ENCODE assay signal across 9 cellular contexts in genomic region chr4:174365018-174365587, GRCh38.
A peak's percentile ranks its signal among the peaks of the same experiment; 100 is the strongest.
DNase-seq lines count a peak whose midpoint lies in the region; ATAC-seq lines count a peak whose summit lies in the region.
"Had no signal": no experiment of that assay in that cellular context is flagged by ENCODE, and none has a peak within 500 bp of the region (broad histone marks: within the 10 kb centered on the region; RNA-seq: fewer than 3 reads in every experiment).

No MANE protein-coding gene starts in this region.

- no peak overlapping the region for H3K27ac ChIP-seq in Karpas-422 (ENCODE audit: low read length)

- H3K9me3 ChIP-seq in Karpas-422 (ENCODE audit: low read length): no peaks in the 10 kb centered on the region

- H3K9me2 ChIP-seq in Karpas-422 (replicated peaks; ENCODE audit: insufficient read depth, low read length): no peaks in the 10 kb centered on the region

- H3K9ac ChIP-seq in Karpas-422 (ENCODE audit: low read length): no peak overlapping the region

- DNase-seq in SIG-M5 treated with dmso at 0.1 percent for 504 hours (lab: John Stamatoyannopoulos, UW; ENCODE audit: unreplicated experiment) (peak; percentile 49), SIG-M5 (lab: John Stamatoyannopoulos, UW) (no peak), Karpas-422 (peak; percentile 66), amniotic epithelial cell (ENCODE audit: low read depth) (peak; percentile 37), left kidney (ENCODE audit: low read depth, low spot score) (peak; percentile 67)

- no peaks in the 10 kb centered on the region for H3K79me2 ChIP-seq in Karpas-422 (ENCODE audit: low read length)

- H2AFZ ChIP-seq in Karpas-422 (ENCODE audit: low read length): no peak overlapping the region

- no peaks in the 10 kb centered on the region for H3K4me1 ChIP-seq in Karpas-422 (ENCODE audit: low read length)

- H3K4me3 ChIP-seq in Karpas-422 (ENCODE audit: low read length): no peak overlapping the region

- H4K20me1 ChIP-seq in Karpas-422 (ENCODE audit: insufficient read depth, low read depth, low read length): no peaks in the 10 kb centered on the region

- no peaks in the 10 kb centered on the region for H3K36me3 ChIP-seq in Karpas-422 (ENCODE audit: insufficient read depth, low read length)

- ATAC-seq in HG02852 (IDR thresholded peaks at IDR 0.05; ENCODE audit: unreplicated experiment) (no peak), HG03378 (IDR thresholded peaks at IDR 0.05; ENCODE audit: unreplicated experiment) (no peak), HG03108 (IDR thresholded peaks at IDR 0.05; ENCODE audit: unreplicated experiment) (no peak)
- ATAC-seq: activated naive CD4-positive, alpha-beta T cell treated with anti-CD3 and anti-CD28 coated beads, Interleukin-2, amount 50 U/mL, for 72 hours had no signal

- H3K4me2 ChIP-seq in Karpas-422 (ENCODE audit: low read depth, low read length, poor library complexity, severe bottlenecking): no peak overlapping the region

- H3K27me3 ChIP-seq in Karpas-422 (ENCODE audit: low read length): no peaks in the 10 kb centered on the region
